In the genomic region with DNA sequence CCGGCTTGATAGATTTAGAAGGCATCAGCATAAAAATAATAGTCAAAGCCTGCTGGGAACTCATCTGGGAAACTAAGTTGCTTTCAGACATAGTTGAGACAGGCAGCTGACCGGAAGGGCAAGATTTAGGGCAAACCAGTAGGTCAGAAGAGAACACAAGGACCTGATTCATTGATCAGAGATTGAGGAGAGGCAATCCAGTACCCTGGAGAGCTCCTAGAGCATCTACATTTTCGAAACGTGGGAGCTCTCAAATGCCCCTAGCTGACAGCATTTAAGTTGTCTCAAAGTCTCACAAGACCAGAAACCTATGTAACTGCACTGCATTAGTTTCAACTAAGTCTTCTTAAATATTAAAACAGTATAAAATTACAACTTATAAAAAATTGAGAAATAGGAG, we compare ENCODE assay signal across 12 cellular contexts. TPM values are rescaled to one million over a fixed set of nuclear protein-coding genes. Genes with fewer than 3 reads are reported as not detected.
DNase-seq lines count a peak whose midpoint lies in the region; ATAC-seq, FAIRE-seq and TF ChIP-seq lines count a peak whose summit lies in the region.
"Had no signal": no experiment of that assay in that cellular context is flagged by ENCODE, and none has a peak within 500 bp of the region (broad histone marks: within the 10 kb centered on the region; RNA-seq: fewer than 3 reads in every experiment).

No MANE protein-coding gene starts in this region.

- H2AFZ ChIP-seq in astrocyte (ENCODE audit: low read depth, low read length): no peak overlapping the region

- H4K20me1 ChIP-seq in astrocyte (ENCODE audit: insufficient read depth, low read length): no peaks in the 10 kb centered on the region

- H3K36me3 ChIP-seq in astrocyte (ENCODE audit: insufficient read depth, low read length) (no peaks in the 10 kb centered on the region), small intestine (ENCODE audit: control insufficient read depth in 2 of 2, insufficient read depth in 2 of 2, low read length in 2 of 2) (no peaks in the 10 kb centered on the region)

- ATAC-seq in GM19452 (IDR thresholded peaks at IDR 0.05; ENCODE audit: unreplicated experiment): no peak
- ATAC-seq: T-cell had no signal

- H3K27ac Mint-ChIP-seq in astrocyte (ENCODE audit: unreplicated experiment): no peak overlapping the region
- H3K27ac Mint-ChIP-seq: activated T-cell treated with anti-CD3 and anti-CD28 coated beads, Interleukin-2, amount 50 U/mL, for 24 hours; T-cell had no signal

- TF ChIP-seq CTCF in astrocyte (IDR thresholded peaks at IDR 0.05; ENCODE audit: insufficient read depth, low read depth, low read length): no peak

- no peak overlapping the region for H3K27ac ChIP-seq in astrocyte (ENCODE audit: low read depth, low read length)
- no peak overlapping the region for H3K27ac ChIP-seq in small intestine (ENCODE audit: low read depth in 1 of 2, low read length in 1 of 2)

- 29 to 32% (median 31%) methylated on average over 4 of the region's 4 CpGs for WGBS in small intestine, 3 donors

- H3K9me3 ChIP-seq in astrocyte (ENCODE audit: insufficient read depth, low read depth, low read length) (no peaks in the 10 kb centered on the region), small intestine (ENCODE audit: control insufficient read depth, low read depth) (no peaks in the 10 kb centered on the region)

- H3K4me1 ChIP-seq in astrocyte (ENCODE audit: insufficient read depth, low read length) (no peaks in the 10 kb centered on the region), small intestine (ENCODE audit: control insufficient read depth in 2 of 2, insufficient read depth in 1 of 2, low read depth in 1 of 2, low read length in 1 of 2) (no peaks in the 10 kb centered on the region)

- no peaks in the 10 kb centered on the region for H3K9me3 Mint-ChIP-seq in astrocyte (ENCODE audit: unreplicated experiment)
- H3K9me3 Mint-ChIP-seq: activated T-cell treated with anti-CD3 and anti-CD28 coated beads, Interleukin-2, amount 50 U/mL, for 24 hours; T-cell had no signal

- no peak overlapping the region for H3K4me3 Mint-ChIP-seq in astrocyte (ENCODE audit: unreplicated experiment)
- H3K4me3 Mint-ChIP-seq: activated T-cell treated with anti-CD3 and anti-CD28 coated beads, Interleukin-2, amount 50 U/mL, for 24 hours; T-cell had no signal

- H3K27me3 ChIP-seq in astrocyte (ENCODE audit: insufficient read depth, low read length) (peaks cover 8% of the 10 kb centered on the region), small intestine (ENCODE audit: control insufficient read depth in 2 of 2, insufficient read depth in 2 of 2, low read length in 2 of 2) (peaks cover 0 to 2% of the 10 kb centered on the region in 2 donors)

- DNase-seq in ELF-1 (ENCODE audit: low read depth, low spot score): peak; percentile 39
- DNase-seq in LHCN-M2 (ENCODE audit: low read depth): peak; percentile 26
- peak; percentile 21 for DNase-seq in astrocyte (ENCODE audit: low read depth)
- DNase-seq in iPS-NIHi11 (ENCODE audit: low spot score): peak; percentile 68
- DNase-seq in small intestine: no peak
- DNase-seq in activated effector memory CD4-positive, alpha-beta T cell treated with anti-CD3 and anti-CD28 coated beads, Interleukin-2, amount 50 U/mL, for 16 hours: no peak
- DNase-seq in HCEC 1CT: no peak
- DNase-seq: activated T-cell treated with anti-CD3 and anti-CD28 coated beads, Interleukin-2, amount 50 U/mL, for 24 hours; NCI-H2227 treated with DMSO at 0.1 percent for 48 hours; posterior cingulate gyrus had no signal

- H3K27me3 Mint-ChIP-seq in astrocyte (ENCODE audit: low read depth, unreplicated experiment): peaks cover 9% of the 10 kb centered on the region

- H3K4me3 ChIP-seq in astrocyte (ENCODE audit: insufficient read depth, low read depth, low read length): no peak overlapping the region
- no peak overlapping the region for H3K4me3 ChIP-seq in small intestine (ENCODE audit: low read depth in 1 of 2, low read length in 2 of 2)

- no peaks in the 10 kb centered on the region for H3K4me1 Mint-ChIP-seq in astrocyte (ENCODE audit: low read depth, unreplicated experiment)
- H3K4me1 Mint-ChIP-seq: T-cell had no signal

- FAIRE-seq in astrocyte (lab: Jason Lieb, UNC) (no peak), small intestine (lab: Jason Lieb, UNC) (no peak)

- H3K9ac ChIP-seq in astrocyte (ENCODE audit: low read length): no peak overlapping the region

- no peaks in the 10 kb centered on the region for H3K79me2 ChIP-seq in astrocyte (ENCODE audit: insufficient read depth, low read length)

- H3K36me3 Mint-ChIP-seq in astrocyte (ENCODE audit: low read depth, unreplicated experiment): no peaks in the 10 kb centered on the region
- H3K36me3 Mint-ChIP-seq: T-cell had no signal

- no peak overlapping the region for H3K4me2 ChIP-seq in astrocyte (ENCODE audit: low read length)

RNA-seq across cellular contexts. Expression of gene MTF2, which starts 22.9 kb away (rescaled TPM):
- total RNA-seq in LHCN-M2 (2014; rRNA removed) (13.3 and 17.4 TPM in 2 replicates), astrocyte (46.1 and 56.4 TPM in 2 replicates)
- 5.9 TPM for polyA plus RNA-seq in LHCN-M2 (2012)
- 1 to 10 TPM; 6.5 to 9.8 (median 8.6) TPM for polyA plus RNA-seq in small intestine

Comparison
In these comparisons a context has a peak if more than half of its experiments do, and no peak if none do; other contexts are left out.
1. DNase-seq: peak in ELF-1 (single experiment), LHCN-M2 (single experiment), astrocyte (single experiment) and iPS-NIHi11 (single experiment); none in small intestine (single experiment), activated effector memory CD4-positive, alpha-beta T cell treated with anti-CD3 and anti-CD28 coated beads, Interleukin-2, amount 50 U/mL, for 16 hours (single experiment) and HCEC 1CT (single experiment).